ENCODE assay signal across 7 cellular contexts in the genomic region with DNA sequence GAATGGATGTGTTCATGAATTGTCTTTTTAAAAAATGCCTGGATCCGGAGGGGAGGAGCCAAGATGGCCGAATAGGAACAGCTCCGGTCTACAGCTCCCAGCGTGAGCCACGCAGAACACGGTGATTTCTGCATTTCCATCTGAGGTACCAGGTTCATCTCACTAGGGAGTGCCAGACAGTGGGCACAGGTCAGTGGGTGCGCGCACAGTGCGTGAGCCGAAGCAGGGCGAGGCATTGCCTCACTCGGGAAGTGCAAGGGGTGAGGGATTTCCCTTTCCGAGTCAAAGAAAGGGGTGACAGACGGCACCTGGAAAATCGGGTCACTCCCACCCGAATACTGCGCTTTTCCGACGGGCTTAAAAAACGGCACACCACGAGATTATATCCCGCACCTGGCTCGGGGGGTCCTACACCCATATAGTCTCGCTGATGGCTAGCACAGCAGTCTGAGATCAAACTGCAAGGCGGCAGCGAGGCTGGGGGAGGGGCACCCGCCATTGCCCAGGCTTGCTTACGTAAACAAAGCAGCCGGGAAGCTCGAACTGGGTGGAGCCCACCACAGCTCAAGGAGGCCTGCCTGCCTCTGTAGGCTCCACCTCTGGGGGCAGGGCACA. TPM values are rescaled to one million over a fixed set of nuclear protein-coding genes. Genes with fewer than 3 reads are reported as not detected.
DNase-seq lines count a peak whose midpoint lies in the region; ATAC-seq, FAIRE-seq and TF ChIP-seq lines count a peak whose summit lies in the region.
"Not testable (repeated sequence)": the region's sequence is repeated elsewhere in the genome, so short reads cannot be mapped to it uniquely, and the experiment has no call there.
"Had no signal": no experiment of that assay in that cellular context is flagged by ENCODE, and none has a peak within 500 bp of the region (broad histone marks: within the 10 kb centered on the region; RNA-seq: fewer than 3 reads in every experiment).

No MANE protein-coding gene starts in this region.

- not testable (repeated sequence) for H3T11ph ChIP-seq in H9 (ENCODE audit: low read length)

- TF ChIP-seq EP300 in HepG2 (IDR thresholded peaks at IDR 0.05; ENCODE audit: low read depth in 2 of 2, low read length in 2 of 2); HepG2 (CRISPR knock-in tag; IDR thresholded peaks at IDR 0.05; ENCODE audit: borderline replicate concordance): not testable (repeated sequence)

- H3K27me3 Mint-ChIP-seq in Caco-2 (ENCODE audit: insufficient read depth, unreplicated experiment); H9 (ENCODE audit: low read depth); WTC11 (ENCODE audit: low read depth); endothelial cell (ENCODE audit: unreplicated experiment): not testable (repeated sequence)

- not testable (repeated sequence) for H2BK5ac ChIP-seq in H9 (ENCODE audit: insufficient read length, low read length)

- not testable (repeated sequence) for H3K9me3 ChIP-seq in Caco-2; H9 (ENCODE audit: control insufficient read depth, low read depth, low read length); HepG2 (ENCODE audit: low read length)
- H3K9me3 ChIP-seq in HUES64 (ENCODE audit: insufficient read depth, low read depth, low read length), result peaks cover 14% of the 10 kb centered on the region; the same call in 1 of the 2 replicates

- peak overlapping the region; percentile 19 for H3K9ac ChIP-seq in H9 (ENCODE audit: extremely low read depth, insufficient read length, low read length)
- H3K9ac ChIP-seq in HUES64 (ENCODE audit: low read depth, low read length); HepG2 (ENCODE audit: insufficient read depth, low read depth, low read length): not testable (repeated sequence)

- not testable (repeated sequence) for H2BK120ac ChIP-seq in H9 (ENCODE audit: low read depth, low read length, poor library complexity, severe bottlenecking)

- in situ Hi-C loops in HepG2 (cut with HindIII; ENCODE audit: extremely low pct_ligation_motif_present, low pct_unique_long_range_greater_than_20kb), result not testable (repeated sequence)

- H4K5ac ChIP-seq in H9 (ENCODE audit: insufficient read length, low read depth, low read length), result not testable (repeated sequence)

- peak overlapping the region; percentile 89 for H3K4me3 Mint-ChIP-seq in Caco-2 (ENCODE audit: unreplicated experiment)
- H3K4me3 Mint-ChIP-seq in H9, result peak overlapping the region in 1 of 2 experiments; percentile 27; a peak in 2 of 5 replicates
- peak overlapping the region; percentile 54 for H3K4me3 Mint-ChIP-seq in WTC11
- H3K4me3 Mint-ChIP-seq in endothelial cell (ENCODE audit: unreplicated experiment), result peak overlapping the region; percentile 71

- not testable (repeated sequence) for H3K4me1 Mint-ChIP-seq in Caco-2 (ENCODE audit: low read depth, unreplicated experiment); endothelial cell (ENCODE audit: unreplicated experiment)
- peaks cover 10 to 16% of the 10 kb centered on the region in 2 experiments; a peak in 3 of 4 replicates for H3K4me1 Mint-ChIP-seq in H9
- peaks cover 13% of the 10 kb centered on the region for H3K4me1 Mint-ChIP-seq in WTC11

- not testable (repeated sequence) for H3K79me2 ChIP-seq in H9 (ENCODE audit: insufficient read depth, low read length); HepG2 (ENCODE audit: insufficient read depth, low read length)

- H3K9me3 Mint-ChIP-seq in Caco-2 (ENCODE audit: unreplicated experiment); endothelial cell (ENCODE audit: unreplicated experiment): not testable (repeated sequence)
- H3K9me3 Mint-ChIP-seq in H9 (peaks cover 18 to 19% of the 10 kb centered on the region in 2 experiments), WTC11 (peaks cover 30% of the 10 kb centered on the region)

- not testable (repeated sequence) for ATAC-seq in WTC11, HepG2

- peak overlapping the region; percentile 33 for H3K4me2 ChIP-seq in H9 (ENCODE audit: insufficient read depth, insufficient read length, low read length)
- not testable (repeated sequence) for H3K4me2 ChIP-seq in HepG2 (ENCODE audit: low read depth, low read length)

- H3K4ac ChIP-seq in H9 (ENCODE audit: low read depth, low read length), result not testable (repeated sequence)

- not testable (repeated sequence) for H3K14ac ChIP-seq in H9 (ENCODE audit: insufficient read depth, low read length)

- WGBS in H9 (ENCODE audit: extremely low coverage, insufficient read length, low lambda C conversion rate), result no CpG with 5 or more reads among the region's 30 CpGs
- 89% methylated on average over 26 of the region's 30 CpGs for WGBS in HUES64
- WGBS in HepG2 (ENCODE audit: low lambda C conversion rate), result 83% methylated on average over 26 of the region's 30 CpGs

- not testable (repeated sequence) for H2AFZ ChIP-seq in H9 (ENCODE audit: low read length); HepG2 (ENCODE audit: low read length)

- H4K20me1 ChIP-seq in H9 (ENCODE audit: control insufficient read depth, insufficient read depth, insufficient read length); HepG2 (ENCODE audit: insufficient read depth, low read length): not testable (repeated sequence)

- H3K56ac ChIP-seq in H9 (ENCODE audit: insufficient read length, low read depth, low read length), result not testable (repeated sequence)

- not testable (repeated sequence) for H3K27me3 ChIP-seq in Caco-2 (replicated peaks; ENCODE audit: control insufficient read depth, insufficient read depth, low read length); H9 (ENCODE audit: insufficient read depth, low read length); HUES64 (ENCODE audit: insufficient read depth, low read length); HepG2 (ENCODE audit: control insufficient read depth in 1 of 2, insufficient read depth in 2 of 2, low read length in 2 of 2)

- not testable (repeated sequence) for H3K23ac ChIP-seq in H9 (ENCODE audit: insufficient read length, low read depth, low read length)

- H3K79me1 ChIP-seq in H9 (ENCODE audit: insufficient read depth, low read depth, low read length, poor library complexity, severe bottlenecking), result not testable (repeated sequence)

- intact Hi-C loops in Caco-2 (cut with micrococcal nuclease; ENCODE audit: unreplicated experiment), result loop anchor here (1.0 kb wide), 1 partner anchor 22 kb away; no protein-coding TSS in a partner anchor
- intact Hi-C loops in HepG2 (cut with micrococcal nuclease; ENCODE audit: unreplicated experiment), result not testable (repeated sequence)

- not testable (repeated sequence) for H3K23me2 ChIP-seq in H9 (ENCODE audit: insufficient read length, low read depth, low read length, poor library complexity, severe bottlenecking)

- H2AK5ac ChIP-seq in H9 (ENCODE audit: insufficient read length, low read length), result not testable (repeated sequence)

- H3K27ac Mint-ChIP-seq in Caco-2 (ENCODE audit: unreplicated experiment), result peak overlapping the region; percentile 91
- H3K27ac Mint-ChIP-seq in H9, result peak overlapping the region in 2 of 3 experiments; percentile 44 to 94; a peak in 4 of 7 replicates
- H3K27ac Mint-ChIP-seq in WTC11, result peak overlapping the region; percentile 91
- H3K27ac Mint-ChIP-seq in endothelial cell (ENCODE audit: unreplicated experiment), result not testable (repeated sequence)

- TF ChIP-seq POLR2A in HepG2 (IDR thresholded peaks at IDR 0.05; ENCODE audit: insufficient read depth in 1 of 2, low read depth in 2 of 2, low read length in 2 of 2), result not testable (repeated sequence)

- not testable (repeated sequence) for H3K36me3 ChIP-seq in Caco-2 (ENCODE audit: control insufficient read depth, insufficient read depth, low read length); HepG2 (replicated peaks in 1 of 2; ENCODE audit: control insufficient read depth in 1 of 2, insufficient read depth in 2 of 2, low read length in 2 of 2)
- peaks cover 45% of the 10 kb centered on the region for H3K36me3 ChIP-seq in HUES64 (ENCODE audit: insufficient read depth, low read length)

- H3K36me3 Mint-ChIP-seq in Caco-2 (ENCODE audit: insufficient read depth, unreplicated experiment), result not testable (repeated sequence)
- peaks cover 50 to 63% (median 51%) of the 10 kb centered on the region in 3 experiments for H3K36me3 Mint-ChIP-seq in H9 (ENCODE audit: insufficient read depth in 1 of 3, low read depth in 3 of 3)
- H3K36me3 Mint-ChIP-seq in WTC11, result peaks cover 49% of the 10 kb centered on the region
- H3K36me3 Mint-ChIP-seq in endothelial cell (ENCODE audit: low read depth, unreplicated experiment), result peaks cover 27% of the 10 kb centered on the region

- TSS peak; percentile 72 for BruUV-seq in Caco-2 (replicated peaks; lab: Mats Ljungman, UMichigan)
- BruUV-seq in HepG2 (replicated peaks; lab: Mats Ljungman, UMichigan), result not testable (repeated sequence)

- DNase-seq in Caco-2 (peak; percentile 46 to 47), H9 (peak; percentile 28), WTC11 (ENCODE audit: low spot score) (peak; percentile 24)
- DNase-seq in endothelial cell (ENCODE audit: low spot score); HepG2 (ENCODE audit: low spot score): not testable (repeated sequence)

- CTCF ChIA-PET in Caco-2 (lab: Charles Lee); WTC11 (lab: Charles Lee); HepG2 (lab: Yijun Ruan, JAX; ENCODE audit: low intra/inter-chr PET ratio, low total read pairs): not testable (repeated sequence)

- not testable (repeated sequence) for H4K8ac ChIP-seq in H9 (replicated peaks; ENCODE audit: insufficient read length, low read depth, low read length)

- peak overlapping the region; percentile 51 for H3K4me3 ChIP-seq in Caco-2 (ENCODE audit: low read depth, low read length)
- not testable (repeated sequence) for H3K4me3 ChIP-seq in HUES64 (ENCODE audit: low read length); HepG2 (replicated peaks in 1 of 3; ENCODE audit: insufficient read depth in 1 of 3, low read depth in 2 of 3, low read length in 3 of 3)

- H4K91ac ChIP-seq in H9 (ENCODE audit: insufficient read length, low read depth, low read length), result not testable (repeated sequence)

- H3K4me1 ChIP-seq in Caco-2; H9 (ENCODE audit: insufficient read depth, low read length); HUES64 (ENCODE audit: insufficient read depth, low read length); HepG2 (ENCODE audit: insufficient read depth, low read length): not testable (repeated sequence)

- H3K18ac ChIP-seq in H9 (ENCODE audit: insufficient read length, low read depth, low read length), result not testable (repeated sequence)

- TF ChIP-seq CTCF in Caco-2 (IDR thresholded peaks at IDR 0.05; ENCODE audit: insufficient read depth in 1 of 2, low read depth in 1 of 2, low read length in 1 of 2, severe bottlenecking in 1 of 2, unreplicated experiment in 1 of 2); H9 (conservative IDR thresholded peaks at IDR 0.05); WTC11 (IDR thresholded peaks at IDR 0.05); endothelial cell (IDR thresholded peaks at IDR 0.05; ENCODE audit: unreplicated experiment); HepG2 (CRISPR knock-in tag; IDR thresholded peaks at IDR 0.05): not testable (repeated sequence)

- not testable (repeated sequence) for H3K27ac ChIP-seq in H9 (ENCODE audit: insufficient read length, low read depth, low read length); HepG2 (ENCODE audit: extremely low read length, insufficient read depth, low read length)
- peak overlapping the region; percentile 35; the same call in 1 of the 2 replicates for H3K27ac ChIP-seq in HUES64 (ENCODE audit: low read depth, low read length)

- FAIRE-seq in HepG2 (lab: Jason Lieb, UNC), result not testable (repeated sequence)

- H2BK12ac ChIP-seq in H9 (ENCODE audit: insufficient read length, low read depth, low read length), result not testable (repeated sequence)

- not testable (repeated sequence) for TF ChIP-seq RAD21 in HepG2 (CRISPR knock-in tag; IDR thresholded peaks at IDR 0.05)

- H2BK20ac ChIP-seq in H9 (ENCODE audit: low read depth, low read length, poor library complexity, severe bottlenecking), result not testable (repeated sequence)

- H2BK15ac ChIP-seq in H9 (ENCODE audit: low read depth, low read length), result not testable (repeated sequence)

- POLR2A ChIA-PET in Caco-2 (lab: Charles Lee) (interaction anchor here (0.6 to 0.8 kb wide), 3 partner anchors 10 to 660 kb away, joined by 3 to 5 read pairs (median 3); no protein-coding TSS in a partner anchor), WTC11 (lab: Charles Lee) (interaction anchor here (0.7 kb wide), 1 partner anchor 608 kb away, joined by 5 read pairs; no protein-coding TSS in a partner anchor)
- POLR2A ChIA-PET in HepG2 (lab: Yijun Ruan, JAX), result not testable (repeated sequence)

RNA-seq across cellular contexts. Expression of gene CAVIN4, which starts 50.6 kb away (rescaled TPM):
- total RNA-seq in Caco-2 (2022) (1.5 and 1.7 TPM in 2 replicates), H9 (2021) (6.8 and 7.3 TPM in 2 replicates), WTC11 (2021) (6.7 to 7.1 TPM (median 6.8 TPM) in 3 replicates), endothelial cell (ENCODE audit: unreplicated experiment) (7.4 TPM), HepG2 (2016; rRNA removed; fragmentation: Illumina TruSeq; extraction: Trizol) (0.53 and 1.00 TPM in 2 replicates)
- polyA plus RNA-seq in HUES64 (2013, experiment 1 of 2), result 4.5 TPM
- polyA plus RNA-seq in HUES64 (2013, experiment 2 of 2), result 4.9 TPM
- 0.10 and 0.26 TPM in 2 replicates for total RNA-seq in HepG2 (2016; cell fraction: cytosol; rRNA removed; fragmentation: Illumina TruSeq; extraction: Trizol; ENCODE audit: low read depth)
- total RNA-seq in HepG2 (2016; cell fraction: insoluble cytoplasmic fraction; rRNA removed; fragmentation: Illumina TruSeq; extraction: Trizol), result 0.59 and 0.65 TPM in 2 replicates
- 0.31 and 0.49 TPM in 2 replicates for total RNA-seq in HepG2 (2016; cell fraction: membrane; rRNA removed; fragmentation: Illumina TruSeq; extraction: Trizol)
- total RNA-seq in HepG2 (2016; cell fraction: nucleus; rRNA removed; fragmentation: Illumina TruSeq; extraction: Trizol), result 1.6 and 2.0 TPM in 2 replicates
- polyA plus RNA-seq in HepG2 (2011; rRNA removed), result 0.54 and 0.59 TPM in 2 replicates
- 0.11 and 0.37 TPM in 2 replicates for polyA plus RNA-seq in HepG2 (2011; cell fraction: cytosol; rRNA removed)
- 0.56 and 1.6 TPM in 2 replicates for polyA plus RNA-seq in HepG2 (2011; cell fraction: nucleus; rRNA removed)
- polyA plus RNA-seq in HepG2 (2012), result 0.27 and 0.72 TPM in 2 replicates
- 0.05 TPM in 1 of 2 replicates, not detected in the other for polyA plus RNA-seq in HepG2 (2016; cell fraction: cytosol; fragmentation: Illumina TruSeq; extraction: Trizol; ENCODE audit: low read depth)
- 0.47 and 0.58 TPM in 2 replicates for polyA plus RNA-seq in HepG2 (2016; cell fraction: insoluble cytoplasmic fraction; fragmentation: Illumina TruSeq; extraction: Trizol; ENCODE audit: low read depth)
- polyA plus RNA-seq in HepG2 (2016; cell fraction: membrane; fragmentation: Illumina TruSeq; extraction: Trizol; ENCODE audit: low read depth), result 0.14 TPM in 2 replicates
- 3.3 and 3.7 TPM in 2 replicates for polyA plus RNA-seq in HepG2 (2016; cell fraction: nucleus; fragmentation: Illumina TruSeq; extraction: Trizol; ENCODE audit: insufficient read depth, low read depth)
- 0.16 TPM in 1 of 2 replicates, not detected in the other for polyA minus RNA-seq in HepG2 (2011; rRNA and poly(A)+ RNA removed; ENCODE audit: low replicate concordance)
- polyA minus RNA-seq in HepG2 (2011; cell fraction: cytosol; rRNA and poly(A)+ RNA removed), result 0.40 TPM in 1 of 2 replicates, not detected in the other
- 3.1 and 5.7 TPM in 2 replicates for polyA minus RNA-seq in HepG2 (2011; cell fraction: nucleus; rRNA and poly(A)+ RNA removed)
- polyA plus RNA-seq: CD4-positive, alpha-beta memory T cell had no signal

RNA-seq across cellular contexts. Expression of gene TMEFF1, which starts 54.3 kb away (rescaled TPM):
- total RNA-seq in Caco-2 (2022), result 2.7 and 4.2 TPM in 2 replicates
- 64.7 and 65.5 TPM in 2 replicates for total RNA-seq in H9 (2021)
- polyA plus RNA-seq in HUES64 (2013, experiment 1 of 2), result 34.6 TPM
- 39.4 TPM for polyA plus RNA-seq in HUES64 (2013, experiment 2 of 2)
- total RNA-seq in WTC11 (2021), result 62.7 to 66.5 TPM (median 66.2 TPM) in 3 replicates
- total RNA-seq in endothelial cell (ENCODE audit: unreplicated experiment), result 45.8 TPM
- 1.3 and 1.9 TPM in 2 replicates for total RNA-seq in HepG2 (2016; rRNA removed; fragmentation: Illumina TruSeq; extraction: Trizol)
- 0.62 and 1.0 TPM in 2 replicates for total RNA-seq in HepG2 (2016; cell fraction: cytosol; rRNA removed; fragmentation: Illumina TruSeq; extraction: Trizol; ENCODE audit: low read depth)
- 1.7 and 2.0 TPM in 2 replicates for total RNA-seq in HepG2 (2016; cell fraction: insoluble cytoplasmic fraction; rRNA removed; fragmentation: Illumina TruSeq; extraction: Trizol)
- 1.5 and 1.8 TPM in 2 replicates for total RNA-seq in HepG2 (2016; cell fraction: membrane; rRNA removed; fragmentation: Illumina TruSeq; extraction: Trizol)
- total RNA-seq in HepG2 (2016; cell fraction: nucleus; rRNA removed; fragmentation: Illumina TruSeq; extraction: Trizol), result 0.99 and 1.3 TPM in 2 replicates
- polyA plus RNA-seq in HepG2 (2011; rRNA removed), result 0.87 and 1.1 TPM in 2 replicates
- 0.75 and 2.2 TPM in 2 replicates for polyA plus RNA-seq in HepG2 (2011; cell fraction: cytosol; rRNA removed)
- polyA plus RNA-seq in HepG2 (2011; cell fraction: nucleus; rRNA removed), result 0.47 and 1.4 TPM in 2 replicates
- polyA plus RNA-seq in HepG2 (2012), result 0.43 and 1.2 TPM in 2 replicates
- 0.35 and 0.36 TPM in 2 replicates for polyA plus RNA-seq in HepG2 (2016; cell fraction: cytosol; fragmentation: Illumina TruSeq; extraction: Trizol; ENCODE audit: low read depth)
- polyA plus RNA-seq in HepG2 (2016; cell fraction: insoluble cytoplasmic fraction; fragmentation: Illumina TruSeq; extraction: Trizol; ENCODE audit: low read depth), result 0.38 and 1.4 TPM in 2 replicates
- 0.78 and 1.4 TPM in 2 replicates for polyA plus RNA-seq in HepG2 (2016; cell fraction: membrane; fragmentation: Illumina TruSeq; extraction: Trizol; ENCODE audit: low read depth)
- 2.2 and 2.9 TPM in 2 replicates for polyA plus RNA-seq in HepG2 (2016; cell fraction: nucleus; fragmentation: Illumina TruSeq; extraction: Trizol; ENCODE audit: insufficient read depth, low read depth)
- 0.32 TPM in 1 of 2 replicates, not detected in the other for polyA minus RNA-seq in HepG2 (2011; rRNA and poly(A)+ RNA removed; ENCODE audit: low replicate concordance)
- polyA minus RNA-seq in HepG2 (2011; cell fraction: cytosol; rRNA and poly(A)+ RNA removed), result 1.8 and 2.4 TPM in 2 replicates
- 1.5 and 2.5 TPM in 2 replicates for polyA minus RNA-seq in HepG2 (2011; cell fraction: nucleus; rRNA and poly(A)+ RNA removed)
- total RNA-seq: CD4-positive, alpha-beta memory T cell had no signal
- polyA plus RNA-seq: CD4-positive, alpha-beta memory T cell had no signal
